ENCODE assay signal across 8 cellular contexts in the genomic region with DNA sequence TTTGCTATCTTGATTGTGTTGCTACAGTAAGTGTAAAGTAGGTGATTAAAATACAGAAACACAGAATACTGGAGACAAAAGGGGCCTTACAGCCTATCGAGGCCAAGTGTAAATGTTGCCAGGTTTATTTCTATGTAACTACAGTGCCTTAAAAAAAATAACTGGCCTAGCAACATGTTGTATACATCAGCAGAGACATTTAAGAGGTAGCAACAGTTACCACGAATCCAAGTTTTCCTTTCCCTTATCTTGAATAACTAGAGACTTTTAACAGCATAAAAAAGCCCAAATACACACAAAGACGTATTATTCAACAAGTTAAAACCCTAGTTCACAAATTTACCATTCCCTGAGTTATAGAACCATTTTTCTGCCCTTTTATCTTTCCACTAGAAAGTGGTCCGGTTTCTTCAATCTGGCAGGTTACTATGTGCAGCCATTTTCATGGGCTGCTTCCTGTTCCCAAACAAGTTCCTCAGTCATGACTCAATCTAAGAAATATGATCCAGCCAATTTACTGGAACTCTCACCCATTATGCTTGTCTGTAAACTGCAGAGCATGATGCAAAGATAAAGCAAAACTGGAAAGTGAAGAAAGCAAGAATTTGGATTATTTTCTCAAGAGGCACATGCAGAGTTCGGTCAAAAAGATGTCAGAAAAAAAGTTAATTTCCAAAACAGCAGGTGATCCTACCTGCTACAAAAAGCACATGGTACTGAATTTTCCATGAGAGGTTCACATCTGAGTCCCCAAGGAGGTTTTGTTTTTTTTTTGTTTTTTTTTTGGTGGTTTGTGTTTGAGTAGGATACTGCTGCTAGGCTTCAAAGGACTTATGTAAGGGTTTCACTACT. TPM values are rescaled to one million over a fixed set of nuclear protein-coding genes. Genes with fewer than 3 reads are reported as not detected.
DNase-seq lines count a peak whose midpoint lies in the region; ATAC-seq, FAIRE-seq and TF ChIP-seq lines count a peak whose summit lies in the region.

No MANE protein-coding gene starts in this region.

- H3K9me3 ChIP-seq in SJSA1 (replicated peaks): no peaks in the 10 kb centered on the region

- no peaks in the 10 kb centered on the region for H3K36me3 Mint-ChIP-seq in endothelial cell (ENCODE audit: low read depth, unreplicated experiment)
- no peaks in the 10 kb centered on the region for H3K36me3 Mint-ChIP-seq in naive B cell

- no peak overlapping the region for H3K4me3 Mint-ChIP-seq in endothelial cell (ENCODE audit: unreplicated experiment)
- H3K4me3 Mint-ChIP-seq in naive B cell: peak overlapping the region in 4 of 8 donors; percentile 1 to 69 (median 32)

- H3K4me1 Mint-ChIP-seq in endothelial cell (ENCODE audit: unreplicated experiment) (peaks cover 57% of the 10 kb centered on the region), naive B cell (peaks cover 63 to 85% (median 73%) of the 10 kb centered on the region in 3 donors)

- peak overlapping the region; percentile 94 for H3K27ac ChIP-seq in SJSA1

- DNase-seq in Right ventricle myocardium inferior (ENCODE audit: missing footprints) (no peak), cardiac septum (ENCODE audit: low spot score) (no peak), SJSA1 (ENCODE audit: low read depth in 1 of 2, low spot score in 2 of 2) (peak; percentile 53 to 93), endothelial cell (ENCODE audit: low spot score) (no peak), naive B cell (no peak), GDM1 (lab: John Stamatoyannopoulos, UW) (no peak), D721Med (ENCODE audit: insufficient read length, low spot score) (no peak)

- no peaks in the 10 kb centered on the region for H3K9me3 Mint-ChIP-seq in endothelial cell (ENCODE audit: unreplicated experiment)
- no peaks in the 10 kb centered on the region for H3K9me3 Mint-ChIP-seq in naive B cell

- FAIRE-seq in D721Med (lab: Jason Lieb, UNC): no peak

- ATAC-seq in Right ventricle myocardium inferior (peak; percentile 71), naive B cell (ENCODE audit: low read depth in 2 of 2) (no peak), HG02981 (IDR thresholded peaks at IDR 0.05; ENCODE audit: unreplicated experiment) (no peak)

- no peak for TF ChIP-seq CTCF in endothelial cell (IDR thresholded peaks at IDR 0.05; ENCODE audit: unreplicated experiment)
- no peak for TF ChIP-seq CTCF in D721Med (IDR thresholded peaks at IDR 0.05; ENCODE audit: insufficient read depth, missing control alignments)

- H3K4me3 ChIP-seq in SJSA1: no peak overlapping the region

- H3K27me3 ChIP-seq in SJSA1 (replicated peaks): no peaks in the 10 kb centered on the region

- H3K27ac Mint-ChIP-seq in endothelial cell (ENCODE audit: unreplicated experiment): peak overlapping the region; percentile 93
- peak overlapping the region; percentile 70 to 94 (median 89) for H3K27ac Mint-ChIP-seq in naive B cell

- H3K27me3 Mint-ChIP-seq in endothelial cell (ENCODE audit: unreplicated experiment): peaks cover 1% of the 10 kb centered on the region
- no peaks in the 10 kb centered on the region for H3K27me3 Mint-ChIP-seq in naive B cell

- H3K4me1 ChIP-seq in SJSA1 (replicated peaks): peaks cover 97% of the 10 kb centered on the region

- intact Hi-C loops in Right ventricle myocardium inferior (cut with DNase I): loop anchor here (2.0 kb wide), 1 partner anchor 22 kb away; a partner anchor contains a TSS
- intact Hi-C loops in cardiac septum (cut with DNase I): loop anchor here (1.0 kb wide), 1 partner anchor 21 kb away; no protein-coding TSS in a partner anchor

- peaks cover 41% of the 10 kb centered on the region for H3K36me3 ChIP-seq in SJSA1

RNA-seq across cellular contexts. Expression of a gene that starts 22.2 kb away (rescaled TPM):
- total RNA-seq in Right ventricle myocardium inferior (53.4 TPM), cardiac septum (66.5 TPM), endothelial cell (ENCODE audit: unreplicated experiment) (50.6 TPM)
- total RNA-seq in SJSA1 (2014; rRNA removed; shearing (Covaris generic)): 65.8 and 119 TPM in 2 replicates
- polyA plus RNA-seq in naive B cell (ENCODE audit: low read depth in 6 of 6): 10 to 100 TPM; 45.9 to 60.4 (median 54.7) TPM

RNA-seq across cellular contexts. Expression of a gene that starts 29.8 kb away (rescaled TPM):
- total RNA-seq in Right ventricle myocardium inferior (66.6 TPM), cardiac septum (95.7 TPM), endothelial cell (ENCODE audit: unreplicated experiment) (264 TPM)
- total RNA-seq in SJSA1 (2014; rRNA removed; shearing (Covaris generic)): 48.1 and 73.1 TPM in 2 replicates
- 10 to 100 TPM; 48.0 to 96.3 (median 70.3) TPM for polyA plus RNA-seq in naive B cell (ENCODE audit: low read depth in 6 of 6)

Comparison
In these comparisons a context has a peak if more than half of its experiments do, and no peak if none do; other contexts are left out.
1. DNase-seq: peak in SJSA1 (2 of 2); none in Right ventricle myocardium inferior (single experiment), cardiac septum (single experiment), endothelial cell (single experiment), naive B cell (single experiment), GDM1 (single experiment) and D721Med (single experiment).